In the genomic region with DNA sequence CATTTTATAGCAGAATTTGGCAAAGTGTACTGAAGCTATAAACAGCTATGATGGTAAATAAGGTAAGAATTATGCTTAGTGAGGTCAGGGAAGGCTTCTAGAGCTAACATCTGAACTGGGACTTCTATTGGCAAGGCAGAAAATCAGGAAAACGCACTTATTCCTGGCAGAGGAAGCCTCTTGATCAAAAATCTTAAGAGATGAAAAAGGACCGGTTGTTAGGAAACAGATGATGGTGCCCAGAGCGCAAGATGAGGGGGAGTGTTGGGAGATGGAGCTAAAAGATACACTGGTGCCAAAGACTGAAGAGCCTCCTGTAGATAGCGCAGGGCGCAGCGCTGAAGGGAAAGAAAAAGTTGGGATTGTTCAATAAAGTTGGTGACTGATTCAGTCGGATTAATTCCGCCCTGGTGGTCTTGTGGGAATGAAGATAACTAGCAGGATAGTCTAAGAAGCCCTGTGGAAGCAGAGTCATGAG, we compare ENCODE assay signal across 7 cellular contexts. TPM values are rescaled to one million over a fixed set of nuclear protein-coding genes. Genes with fewer than 3 reads are reported as not detected.
DNase-seq lines count a peak whose midpoint lies in the region; ATAC-seq and TF ChIP-seq lines count a peak whose summit lies in the region.

No MANE protein-coding gene starts in this region.

- POLR2A ChIA-PET in activated B cell treated with CpG ODN at 0.5 μM for 24 hours (lab: Charles Lee), result interaction anchor here (0.6 to 1.2 kb wide), 3 partner anchors 24 to 1974 kb away, joined by 3 read pairs; partner anchors contain the start of gene ATP6V1F

- ATAC-seq in GM18502 (IDR thresholded peaks at IDR 0.05; ENCODE audit: poor library complexity, unreplicated experiment) (peak; percentile 10), HG02943 (IDR thresholded peaks at IDR 0.05; ENCODE audit: low read depth, unreplicated experiment) (peak; percentile 12), activated B cell treated with CpG ODN at 0.5 μM for 24 hours (ENCODE audit: low read depth) (no peak), GM19328 (IDR thresholded peaks at IDR 0.05; ENCODE audit: unreplicated experiment) (no peak)

- DNase-seq in activated B cell treated with CpG ODN at 0.5 μM for 24 hours (no peak), germinal center (ENCODE audit: low spot score) (peak; percentile 18), retinal pigment epithelial cell (ENCODE audit: low read depth) (no peak), mesenteric fat pad (ENCODE audit: low spot score) (no peak)

- peaks cover 8% of the 10 kb centered on the region for H3K36me3 Mint-ChIP-seq in activated B cell treated with CpG ODN at 0.5 μM for 24 hours (ENCODE audit: low read depth)

- peak overlapping the region; percentile 88 for H3K27ac Mint-ChIP-seq in activated B cell treated with CpG ODN at 0.5 μM for 24 hours

- peaks cover 29% of the 10 kb centered on the region for H3K4me1 Mint-ChIP-seq in activated B cell treated with CpG ODN at 0.5 μM for 24 hours

- peak overlapping the region; percentile 84 for H3K4me3 ChIP-seq in retinal pigment epithelial cell (ENCODE audit: low read length)

- H3K4me3 Mint-ChIP-seq in activated B cell treated with CpG ODN at 0.5 μM for 24 hours, result peak overlapping the region; percentile 97

- TF ChIP-seq CTCF in activated B cell treated with CpG ODN at 0.5 μM for 24 hours (IDR thresholded peaks at IDR 0.05) (no peak), retinal pigment epithelial cell (conservative IDR thresholded peaks at IDR 0.05; ENCODE audit: low read depth, low read length) (no peak)

- intact Hi-C loops in activated B cell treated with CpG ODN at 0.5 μM for 24 hours (cut with micrococcal nuclease), result loop anchor here (1.0 to 10.0 kb wide), 7 partner anchors 42 to 1210 kb away; partner anchors contain the start of genes ATP6V1F, CCDC136, RBM28 and SMKR1

- no peaks in the 10 kb centered on the region for H3K27me3 Mint-ChIP-seq in activated B cell treated with CpG ODN at 0.5 μM for 24 hours

- CTCF ChIA-PET in activated B cell treated with CpG ODN at 0.5 μM for 24 hours (lab: Charles Lee), result interaction anchor here (0.9 to 1.3 kb wide), 2 partner anchors 9 to 480 kb away, joined by 3 to 4 read pairs; no protein-coding TSS in a partner anchor

- no peaks in the 10 kb centered on the region for H3K9me3 Mint-ChIP-seq in activated B cell treated with CpG ODN at 0.5 μM for 24 hours

RNA-seq across cellular contexts. Expression of gene CALU, which starts 0.6 kb away (rescaled TPM):
- 14.7 and 15.4 TPM in 2 replicates for total RNA-seq in activated B cell treated with CpG ODN at 0.5 μM for 24 hours
- 169 TPM for total RNA-seq in mesenteric fat pad

RNA-seq across cellular contexts. Expression of gene OPN1SW, which starts 37.0 kb away (rescaled TPM):
- total RNA-seq in activated B cell treated with CpG ODN at 0.5 μM for 24 hours (not detected in 2 replicates), mesenteric fat pad (not detected)

RNA-seq across cellular contexts. Expression of gene CCDC136, which starts 53.2 kb away (rescaled TPM):
- total RNA-seq in activated B cell treated with CpG ODN at 0.5 μM for 24 hours, result 4.8 and 5.1 TPM in 2 replicates
- 6.8 TPM for total RNA-seq in mesenteric fat pad

Comparison
In these comparisons a context has a peak if more than half of its experiments do, and no peak if none do; other contexts are left out.
1. ATAC-seq: peak in GM18502 (single experiment) and HG02943 (single experiment); none in activated B cell treated with CpG ODN at 0.5 μM for 24 hours (single experiment) and GM19328 (single experiment).
2. RNA of gene CALU, which starts 0.6 kb away (total RNA-seq): 169 TPM in mesenteric fat pad (single experiment); 14.7 to 15.4 TPM in activated B cell treated with CpG ODN at 0.5 μM for 24 hours; every median in the first group is over 10 times any median in the second.